ENCODE assay signal across 19 cellular contexts in genomic region chr5:118832974-118833373, GRCh38.
A peak's percentile ranks its signal among the peaks of the same experiment; 100 is the strongest.
DNase-seq lines count a peak whose midpoint lies in the region; ATAC-seq and TF ChIP-seq lines count a peak whose summit lies in the region.
"Had no signal": no experiment of that assay in that cellular context is flagged by ENCODE, and none has a peak within 500 bp of the region (broad histone marks: within the 10 kb centered on the region; RNA-seq: fewer than 3 reads in every experiment).

No MANE protein-coding gene starts in this region.

- no peaks in the 10 kb centered on the region for H3K27me3 ChIP-seq in mammary epithelial cell (ENCODE audit: insufficient read depth, low read length)
- no peaks in the 10 kb centered on the region for H3K27me3 ChIP-seq in smooth muscle cell (ENCODE audit: low read depth)

- no peaks in the 10 kb centered on the region for H3K79me2 ChIP-seq in mammary epithelial cell (ENCODE audit: insufficient read depth, low read length)
- H3K79me2 ChIP-seq in smooth muscle cell (ENCODE audit: low read depth) = no peaks in the 10 kb centered on the region

- intact Hi-C loops in mammary epithelial cell (cut with micrococcal nuclease) (no loop called here), MCF 10A (cut with micrococcal nuclease) (no loop called here)

- BruUV-seq in mammary epithelial cell (replicated peaks; lab: Mats Ljungman, UMichigan) = no TSS peak
- BruUV-seq in MCF 10A (replicated peaks; lab: Mats Ljungman, UMichigan) = no TSS peak

- ATAC-seq in HG02610 (IDR thresholded peaks at IDR 0.05; ENCODE audit: unreplicated experiment) (peak; percentile 55), GM19455 (IDR thresholded peaks at IDR 0.05; ENCODE audit: unreplicated experiment) (no peak)
- ATAC-seq: CD8-positive, alpha-beta T cell had no signal

- H4K20me1 ChIP-seq in mammary epithelial cell (ENCODE audit: insufficient read depth, low read length) (no peaks in the 10 kb centered on the region), smooth muscle cell (ENCODE audit: low read depth) (no peaks in the 10 kb centered on the region)

- H3K36me3 Mint-ChIP-seq in MCF 10A (ENCODE audit: insufficient read depth, unreplicated experiment) = no peaks in the 10 kb centered on the region
- H3K36me3 Mint-ChIP-seq: CD14-positive monocyte had no signal

- H3K9me3 Mint-ChIP-seq in MCF 10A (ENCODE audit: unreplicated experiment) = no peaks in the 10 kb centered on the region
- H3K9me3 Mint-ChIP-seq: CD8-positive, alpha-beta T cell had no signal

- H3K27ac ChIP-seq in mammary epithelial cell (ENCODE audit: insufficient read depth, low read depth, low read length) = no peak overlapping the region
- no peak overlapping the region for H3K27ac ChIP-seq in smooth muscle cell (ENCODE audit: low read depth)
- H3K27ac ChIP-seq: 22Rv1, GM23248 had no signal

- H3K36me3 ChIP-seq in mammary epithelial cell (ENCODE audit: insufficient read depth, low read length) (no peaks in the 10 kb centered on the region), smooth muscle cell (ENCODE audit: low read depth) (no peaks in the 10 kb centered on the region)

- H3K4me2 ChIP-seq in mammary epithelial cell (ENCODE audit: insufficient read depth, low read depth, low read length) = no peak overlapping the region
- no peak overlapping the region for H3K4me2 ChIP-seq in smooth muscle cell

- DNase-seq in mammary epithelial cell (peak; percentile 2), MCF 10A (ENCODE audit: unreplicated experiment) (no peak), M059J (ENCODE audit: low read depth) (peak; percentile 2), smooth muscle cell (lab: John Stamatoyannopoulos, UW; ENCODE audit: unreplicated experiment) (no peak), NCI-H2029 (lab: John Stamatoyannopoulos, UW) (no peak), NCI-H1092 treated with DMSO at 0.1 percent for 48 hours (lab: John Stamatoyannopoulos, UW) (no peak)
- DNase-seq: CD8-positive, alpha-beta T cell; COR-L47; DMS153; DMS79 treated with DMSO at 0.1 percent for 48 hours; EL; GM23248; IMR-90; Kasumi-1; KBM-7 had no signal

- dilution Hi-C loops in mammary epithelial cell (cut with HindIII; ENCODE audit: low sequenced_read_pairs) = no loop called here

- no peak overlapping the region for H3K9ac ChIP-seq in mammary epithelial cell (ENCODE audit: insufficient read depth, low read length)
- H3K9ac ChIP-seq in smooth muscle cell (ENCODE audit: low read depth) = no peak overlapping the region
- H3K9ac ChIP-seq: GM23248 had no signal

- H3K4me1 ChIP-seq in mammary epithelial cell (ENCODE audit: insufficient read depth, low read length) (no peaks in the 10 kb centered on the region), smooth muscle cell (ENCODE audit: low read depth) (no peaks in the 10 kb centered on the region)

- in situ Hi-C loops in mammary epithelial cell (cut with MboI; ENCODE audit: low sequenced_read_pairs in 2 of 2) = no loop called here

- H3K9me3 ChIP-seq in mammary epithelial cell (replicated peaks; ENCODE audit: insufficient read depth, low read length) (no peaks in the 10 kb centered on the region), smooth muscle cell (replicated peaks; ENCODE audit: low read depth) (no peaks in the 10 kb centered on the region)

- CTCF ChIA-PET in mammary epithelial cell (lab: Charles Lee; ENCODE audit: low non-redundant PET) = no interaction called here
- CTCF ChIA-PET in MCF 10A (lab: Yijun Ruan, JAX) = no interaction called here

- POLR2A ChIA-PET in MCF 10A (lab: Yijun Ruan, JAX) = no interaction called here

- H3K27me3 Mint-ChIP-seq in MCF 10A (ENCODE audit: insufficient read depth, unreplicated experiment) = no peaks in the 10 kb centered on the region

- H3K4me1 Mint-ChIP-seq in MCF 10A (ENCODE audit: insufficient read depth, unreplicated experiment) = no peaks in the 10 kb centered on the region
- H3K4me1 Mint-ChIP-seq: CD14-positive monocyte had no signal

- H3F3A ChIP-seq in smooth muscle cell (ENCODE audit: low read depth) = no peaks in the 10 kb centered on the region

- H3K4me3 ChIP-seq in mammary epithelial cell (replicated peaks in 1 of 3; ENCODE audit: insufficient read depth in 1 of 3, low read depth in 2 of 3, low read length in 3 of 3) (no peak overlapping the region), smooth muscle cell (no peak overlapping the region)
- H3K4me3 ChIP-seq: GM23248 had no signal

- H3K27ac Mint-ChIP-seq in MCF 10A (ENCODE audit: low read depth, unreplicated experiment) = no peak overlapping the region
- H3K27ac Mint-ChIP-seq: CD14-positive monocyte; CD8-positive, alpha-beta T cell had no signal

- H2AFZ ChIP-seq in mammary epithelial cell (ENCODE audit: low read depth, low read length) = no peak overlapping the region
- no peak overlapping the region for H2AFZ ChIP-seq in smooth muscle cell (ENCODE audit: low read depth)
- H2AFZ ChIP-seq: GM23248 had no signal

- no peak for TF ChIP-seq CTCF in mammary epithelial cell (conservative IDR thresholded peaks at IDR 0.05 in 1 of 2, IDR thresholded peaks at IDR 0.05 in 1 of 2; ENCODE audit: extremely low read depth in 1 of 2, insufficient read depth in 1 of 2, low read depth in 1 of 2, low read length in 2 of 2)
- TF ChIP-seq CTCF in MCF 10A (IDR thresholded peaks at IDR 0.05; ENCODE audit: unreplicated experiment) = no peak
- no peak for TF ChIP-seq CTCF in smooth muscle cell (IDR thresholded peaks at IDR 0.05; ENCODE audit: borderline replicate concordance, insufficient read depth, poor library complexity, severe bottlenecking)

- no peak overlapping the region for H3K4me3 Mint-ChIP-seq in MCF 10A (ENCODE audit: unreplicated experiment)
- H3K4me3 Mint-ChIP-seq: CD14-positive monocyte; CD8-positive, alpha-beta T cell had no signal

Comparison
In these comparisons a context has a peak if more than half of its experiments do, and no peak if none do; other contexts are left out.
1. DNase-seq: peak in mammary epithelial cell (single experiment) and M059J (single experiment); none in MCF 10A (single experiment), smooth muscle cell (single experiment), NCI-H2029 (single experiment) and NCI-H1092 treated with DMSO at 0.1 percent for 48 hours (single experiment).